ENCODE assay signal across 12 cellular contexts in the genomic region with DNA sequence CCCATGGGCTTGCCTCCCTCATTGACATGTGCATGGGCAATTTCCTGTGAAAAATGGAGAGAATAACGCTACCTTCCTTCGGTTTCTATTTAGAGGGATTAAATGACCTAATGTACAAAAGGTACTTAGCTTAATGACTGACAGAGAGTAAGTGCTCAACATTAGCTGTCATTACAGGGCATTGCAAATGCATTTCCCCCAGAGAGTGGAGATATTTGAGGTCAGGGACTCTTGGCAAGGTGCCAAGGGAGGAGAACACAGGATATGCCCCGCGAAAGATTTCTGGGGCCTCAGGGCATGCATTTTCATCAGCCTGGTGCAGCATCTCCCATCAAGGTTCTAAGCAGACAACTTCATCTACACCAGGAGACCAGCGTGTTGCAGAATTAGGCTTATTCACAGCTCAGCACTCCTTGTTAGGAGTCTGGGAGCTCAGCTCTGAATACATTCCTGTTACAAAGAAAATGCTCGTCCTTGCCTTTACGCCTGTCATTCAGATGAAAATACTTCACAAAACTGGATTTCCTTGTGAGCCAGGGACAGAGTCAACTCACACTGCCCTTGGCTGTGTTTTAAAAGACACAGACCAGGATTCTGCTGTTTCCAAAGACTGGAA.
A peak's percentile ranks its signal among the peaks of the same experiment; 100 is the strongest.
DNase-seq lines count a peak whose midpoint lies in the region; ATAC-seq and FAIRE-seq lines count a peak whose summit lies in the region.
"Had no signal": no experiment of that assay in that cellular context is flagged by ENCODE, and none has a peak within 500 bp of the region (broad histone marks: within the 10 kb centered on the region; RNA-seq: fewer than 3 reads in every experiment).

No MANE protein-coding gene starts in this region.

- H3K4me1 ChIP-seq in SJCRH30: no peaks in the 10 kb centered on the region

- no peaks in the 10 kb centered on the region for H3K9me3 ChIP-seq in SJCRH30 (replicated peaks)

- H3K27me3 ChIP-seq in SJCRH30: no peaks in the 10 kb centered on the region

- H3K36me3 ChIP-seq in SJCRH30: no peaks in the 10 kb centered on the region

- no peak for FAIRE-seq in frontal cortex (lab: Jason Lieb, UNC)
- FAIRE-seq: H54 had no signal

- no peak overlapping the region for H3K4me3 ChIP-seq in SJCRH30

- DNase-seq in EH (ENCODE audit: low read depth) (peak; percentile 33), NCI-H146 (lab: John Stamatoyannopoulos, UW) (peak; percentile 70), SJCRH30 (peak; percentile 10 to 13), left kidney (ENCODE audit: low read depth, low spot score) (peak; percentile 54), GF-D8 (lab: John Stamatoyannopoulos, UW) (no peak), NOMO-1 treated with dmso at 0.1 percent for 144 hours (lab: John Stamatoyannopoulos, UW; ENCODE audit: unreplicated experiment) (no peak), frontal cortex (ENCODE audit: low spot score in 2 of 2) (no peak)
- DNase-seq: activated CD8-positive, alpha-beta memory T cell treated with anti-CD3 and anti-CD28 coated beads, Interleukin-2, amount 10 ng/mL, durations not matched to agents 7 days and 5 days; activated naive CD4-positive, alpha-beta T cell treated with anti-CD3 and anti-CD28 coated beads, Interleukin-2, amount 50 U/mL, for 16 hours had no signal

- no peak overlapping the region for H3K27ac ChIP-seq in SJCRH30

- no peak for ATAC-seq in HG03039 (IDR thresholded peaks at IDR 0.05; ENCODE audit: unreplicated experiment)
- ATAC-seq: activated CD8-positive, alpha-beta memory T cell treated with anti-CD3 and anti-CD28 coated beads, Interleukin-2, amount 10 ng/mL, durations not matched to agents 7 days and 5 days; Panc1 had no signal

Comparison
In these comparisons a context has a peak if more than half of its experiments do, and no peak if none do; other contexts are left out.
1. DNase-seq: peak in EH (single experiment), NCI-H146 (single experiment), SJCRH30 (2 of 2) and left kidney (single experiment); none in GF-D8 (single experiment), NOMO-1 treated with dmso at 0.1 percent for 144 hours (single experiment) and frontal cortex (0 of 2).